In genomic region chr15:40452296-40453090, GRCh38 we compare ENCODE assay signal across 1 cellular context.
TF ChIP-seq lines count a peak whose summit lies in the region.

No MANE protein-coding gene starts in this region.

TF ChIP-seq in H1, 55 proteins besides CTCF, POLR2A, EP300 and RAD21:
- TF ChIP-seq RFX5 (IDR thresholded peaks at IDR 0.05; ENCODE audit: borderline replicate concordance, low read depth, low read length) (no peak), TAF7 (optimal IDR thresholded peaks at IDR 0.05; ENCODE audit: borderline replicate concordance, low read depth, low read length) (no peak), CEBPB (IDR thresholded peaks at IDR 0.05; ENCODE audit: low read depth, low read length) (no peak), SIN3A (conservative IDR thresholded peaks at IDR 0.05 in 1 of 2, IDR thresholded peaks at IDR 0.05 in 1 of 2; ENCODE audit: low read depth in 1 of 2, low read length in 2 of 2) (no peak), BRCA1 (IDR thresholded peaks at IDR 0.05; ENCODE audit: low read depth, low read length) (no peak), TBP (IDR thresholded peaks at IDR 0.05; ENCODE audit: low read depth, low read length) (no peak), SP4 (IDR thresholded peaks at IDR 0.05; ENCODE audit: low read length) (no peak), KDM5A (IDR thresholded peaks at IDR 0.05; ENCODE audit: low read length) (no peak), FOSL1 (IDR thresholded peaks at IDR 0.05; ENCODE audit: insufficient read depth, low read depth, low read length) (no peak), SUZ12 (IDR thresholded peaks at IDR 0.05; ENCODE audit: low read length) (no peak), RBBP5 (IDR thresholded peaks at IDR 0.05; ENCODE audit: borderline replicate concordance, low read depth, low read length) (no peak), JUND (IDR thresholded peaks at IDR 0.05; ENCODE audit: low read length) (no peak), TCF12 (IDR thresholded peaks at IDR 0.05; ENCODE audit: low read depth, low read length) (no peak)
